In the genomic region with DNA sequence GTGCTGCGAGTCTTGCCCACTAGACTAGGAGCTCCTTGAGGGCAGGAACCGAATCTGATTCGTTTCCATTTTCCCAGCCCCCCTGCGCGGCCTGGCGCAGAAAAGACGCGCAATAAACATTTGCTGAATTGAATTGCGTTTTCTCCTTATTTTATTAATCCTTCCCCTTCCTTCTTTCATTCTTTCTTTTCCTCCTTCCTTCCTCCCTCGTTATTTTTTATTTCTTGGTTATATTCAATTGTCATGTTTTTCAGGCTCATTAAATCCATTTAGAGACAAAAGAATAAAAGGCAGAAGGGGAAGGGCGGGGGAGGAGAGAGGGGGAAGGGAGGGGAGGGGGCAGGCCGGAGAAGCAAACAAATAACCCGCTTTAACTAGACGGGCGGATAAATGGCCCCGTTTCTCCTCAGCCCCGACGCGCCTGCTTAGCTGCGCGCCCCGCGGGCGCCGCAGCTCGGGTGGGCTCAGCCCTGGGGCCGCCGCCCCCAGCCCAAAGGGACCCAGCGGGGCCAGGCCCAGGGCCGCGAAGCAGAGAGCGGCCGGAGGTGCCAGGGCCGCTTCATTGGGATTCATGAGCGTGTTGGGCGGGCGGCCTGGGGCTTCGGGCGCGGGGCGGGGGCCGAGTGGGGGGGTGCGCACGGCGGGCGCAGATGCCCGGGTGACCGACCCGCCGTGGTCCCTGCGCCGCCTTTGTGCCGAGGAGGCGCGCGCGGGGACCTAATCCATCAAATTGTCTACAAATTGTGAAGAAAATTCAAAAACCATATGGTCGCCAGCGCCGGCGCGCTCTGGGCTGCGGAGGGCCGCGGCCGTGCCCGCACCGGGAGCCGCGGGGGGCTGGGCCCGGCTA, we compare ENCODE assay signal across 18 cellular contexts. TPM values are rescaled to one million over a fixed set of nuclear protein-coding genes. Genes with fewer than 3 reads are reported as not detected.
A peak's percentile ranks its signal among the peaks of the same experiment; 100 is the strongest.
DNase-seq lines count a peak whose midpoint lies in the region; ATAC-seq and TF ChIP-seq lines count a peak whose summit lies in the region.
"Had no signal": no experiment of that assay in that cellular context is flagged by ENCODE, and none has a peak within 500 bp of the region (broad histone marks: within the 10 kb centered on the region; RNA-seq: fewer than 3 reads in every experiment).

No MANE protein-coding gene starts in this region.

- H3K4me3 Mint-ChIP-seq in T-helper 17 cell (peak overlapping the region; percentile 47), naive B cell (peak overlapping the region in 5 of 8 donors; percentile 71 to 89 (median 77)), type B pancreatic cell (peak overlapping the region; percentile 58)
- H3K4me3 Mint-ChIP-seq: activated CD4-positive, alpha-beta memory T cell treated with anti-CD3 and anti-CD28 coated beads for 36 hours had no signal

- H3K27me3 ChIP-seq in left ventricle myocardium inferior (ENCODE audit: low read depth) = peaks cover 100% of the 10 kb centered on the region

- H3K27me3 Mint-ChIP-seq in T-helper 17 cell (peaks cover 81% of the 10 kb centered on the region), naive B cell (peaks cover 74 to 90% (median 84%) of the 10 kb centered on the region in 3 donors), type B pancreatic cell (peaks cover 87% of the 10 kb centered on the region)

- intact Hi-C loops in left ventricle myocardium inferior (cut with micrococcal nuclease) (no loop called here), Right ventricle myocardium superior (cut with DNase I) (no loop called here)

- TF ChIP-seq CTCF in left ventricle myocardium inferior (IDR thresholded peaks at IDR 0.05; ENCODE audit: borderline replicate concordance) (no peak), type B pancreatic cell (conservative IDR thresholded peaks at IDR 0.05) (no peak)

- H3K9me3 ChIP-seq in left ventricle myocardium inferior (replicated peaks) (no peaks in the 10 kb centered on the region), T-helper 17 cell (ENCODE audit: control insufficient read depth, low read length, poor library complexity, severe bottlenecking) (no peaks in the 10 kb centered on the region)
- H3K9me3 ChIP-seq: body of pancreas had no signal

- peak overlapping the region; percentile 54 for H3K4me3 ChIP-seq in left ventricle myocardium inferior
- H3K4me3 ChIP-seq: body of pancreas had no signal

- ATAC-seq in Right ventricle myocardium superior (ENCODE audit: poor library complexity) (no peak), T-helper 17 cell (no peak), naive B cell (ENCODE audit: low read depth in 2 of 2) (no peak)
- ATAC-seq: body of pancreas, left ventricle myocardium superior had no signal

- H3K4me1 Mint-ChIP-seq in T-helper 17 cell (peaks cover 41% of the 10 kb centered on the region), naive B cell (peaks cover 42 to 58% (median 56%) of the 10 kb centered on the region in 3 donors), type B pancreatic cell (ENCODE audit: unreplicated experiment) (peaks cover 25% of the 10 kb centered on the region)

- peaks cover 69% of the 10 kb centered on the region for H3K4me1 ChIP-seq in left ventricle myocardium inferior

- H3K27ac ChIP-seq in left ventricle myocardium inferior (replicated peaks) = no peak overlapping the region
- H3K27ac ChIP-seq: body of pancreas, dorsolateral prefrontal cortex, skin epidermis had no signal

- DNase-seq in left ventricle myocardium inferior (no peak), Right ventricle myocardium superior (no peak), T-helper 17 cell (no peak), naive B cell (no peak), type B pancreatic cell (ENCODE audit: extremely low spot score, unreplicated experiment) (no peak), NCI-H1930 (lab: John Stamatoyannopoulos, UW) (no peak), hypothalamus (lab: John Stamatoyannopoulos, UW) (no peak)
- DNase-seq in stimulated activated naive CD4-positive, alpha-beta T cell treated with Interleukin-2 at 50 U/mL for 16 hours (lab: John Stamatoyannopoulos, UW) = no peak
- DNase-seq: activated CD4-positive, alpha-beta memory T cell treated with anti-CD3 and anti-CD28 coated beads for 36 hours; dorsolateral prefrontal cortex; Kasumi-1; left ventricle myocardium superior; NCI-H187; NK-92 treated with Interleukin-12 subunit alpha and Interleukin-12 subunit beta, amount 100 ng/mL, for 24 hours; SIG-M5 had no signal

- H3K36me3 ChIP-seq in left ventricle myocardium inferior = no peaks in the 10 kb centered on the region

- H3K9me3 Mint-ChIP-seq in naive B cell (peaks cover 0 to 13% (median 4%) of the 10 kb centered on the region in 7 donors), type B pancreatic cell (no peaks in the 10 kb centered on the region)
- H3K9me3 Mint-ChIP-seq: activated CD4-positive, alpha-beta memory T cell treated with anti-CD3 and anti-CD28 coated beads for 36 hours had no signal

- H3K36me3 Mint-ChIP-seq in T-helper 17 cell (ENCODE audit: low read depth) (peaks cover 12% of the 10 kb centered on the region), naive B cell (peaks cover 4 to 16% of the 10 kb centered on the region in 2 donors), type B pancreatic cell (peaks cover 4% of the 10 kb centered on the region)
- H3K36me3 Mint-ChIP-seq: activated CD4-positive, alpha-beta memory T cell treated with anti-CD3 and anti-CD28 coated beads for 36 hours had no signal

- H3K27ac Mint-ChIP-seq in T-helper 17 cell (no peak overlapping the region), naive B cell (peak overlapping the region in 2 of 6 donors; percentile 63 to 84), type B pancreatic cell (no peak overlapping the region)

RNA-seq across cellular contexts. Expression of gene LBX1, which starts 5.0 kb away (rescaled TPM):
- total RNA-seq in left ventricle myocardium inferior (not detected), Right ventricle myocardium superior (not detected), T-helper 17 cell (not detected), type B pancreatic cell (ENCODE audit: low replicate concordance) (4.7 TPM in 1 of 2 replicates, not detected in the other)
- not detected for polyA plus RNA-seq in naive B cell (ENCODE audit: low read depth in 6 of 6)
- total RNA-seq: activated CD4-positive, alpha-beta memory T cell treated with anti-CD3 and anti-CD28 coated beads for 36 hours; body of pancreas; left ventricle myocardium superior had no signal
- polyA plus RNA-seq: BJ had no signal
